Comparison of ENCODE assay signal across 1 cellular context in the genomic region with DNA sequence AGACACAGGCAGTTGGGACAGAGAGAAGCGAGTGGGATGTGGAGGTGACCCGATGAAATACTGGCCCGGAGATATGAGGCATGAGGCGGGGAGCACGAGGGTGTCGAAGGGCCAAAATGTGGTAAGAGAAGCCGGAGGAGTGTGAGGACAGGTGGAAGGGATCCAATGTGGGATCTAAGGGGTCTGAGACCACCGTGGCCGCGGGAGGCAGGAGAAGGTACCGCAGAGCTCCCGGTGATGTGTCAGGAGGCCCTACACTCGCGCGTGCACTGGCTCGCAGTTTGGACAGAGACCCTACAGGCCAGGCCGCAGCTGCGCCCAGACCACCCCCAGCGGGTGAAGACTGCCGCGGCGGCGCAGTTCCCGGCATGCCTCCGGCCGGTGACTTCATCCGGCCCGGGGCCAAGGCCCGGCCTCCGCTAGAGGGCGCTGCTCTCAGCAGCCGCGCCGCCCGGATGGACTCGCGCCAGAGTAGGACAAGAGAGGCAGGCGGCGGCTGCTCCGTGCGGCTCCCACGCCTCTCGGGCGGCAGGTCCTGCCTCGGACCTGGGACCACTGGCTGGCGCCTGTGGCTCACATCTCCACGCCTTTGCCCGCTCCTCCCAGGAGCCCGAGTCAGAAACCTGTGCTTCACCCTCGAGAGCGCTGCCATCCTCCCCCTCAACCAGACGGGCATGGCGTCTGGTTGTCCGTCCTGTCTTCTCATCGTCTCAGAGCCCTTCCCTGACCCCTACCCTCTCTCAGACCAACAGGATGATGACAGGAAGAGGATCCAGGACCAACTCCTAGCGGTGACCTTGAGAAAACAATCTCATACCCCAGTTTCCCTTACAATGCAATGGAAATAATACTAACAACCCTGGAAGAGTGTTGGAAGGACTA.
TF ChIP-seq lines count a peak whose summit lies in the region.

No MANE protein-coding gene starts in this region.

TF ChIP-seq in H1, 55 proteins besides CTCF, POLR2A, EP300 and RAD21 (continued from another document):
- no peak for TF ChIP-seq SRF (IDR thresholded peaks at IDR 0.05; ENCODE audit: low read depth, low read length)
